1 cellular context compared by ENCODE assay signal in genomic region chr14:21257395-21258193, GRCh38.
TF ChIP-seq lines count a peak whose summit lies in the region.

No MANE protein-coding gene starts in this region.

TF ChIP-seq in SK-N-SH, 30 proteins besides CTCF, POLR2A, EP300 and RAD21 (continued from another document):
- TF ChIP-seq TCF12 (IDR thresholded peaks at IDR 0.05) (no peak), ELF1 (IDR thresholded peaks at IDR 0.05) (no peak), USF2 (IDR thresholded peaks at IDR 0.05; ENCODE audit: borderline replicate concordance, low read depth, low read length) (no peak), REST (IDR thresholded peaks at IDR 0.05; ENCODE audit: low read depth, low read length) (no peak)
TF ChIP-seq in SK-N-SH: peak in this region for 1.
